ENCODE assay signal across 17 cellular contexts in genomic region chr11:10885703-10886363, GRCh38. TPM values are rescaled to one million over a fixed set of nuclear protein-coding genes. Genes with fewer than 3 reads are reported as not detected.
DNase-seq lines count a peak whose midpoint lies in the region; ATAC-seq and TF ChIP-seq lines count a peak whose summit lies in the region.
"Had no signal": no experiment of that assay in that cellular context is flagged by ENCODE, and none has a peak within 500 bp of the region (broad histone marks: within the 10 kb centered on the region; RNA-seq: fewer than 3 reads in every experiment).

No MANE protein-coding gene starts in this region.

- H3K36me3 Mint-ChIP-seq in activated CD4-positive, alpha-beta T cell treated with anti-CD3 and anti-CD28 coated beads for 36 hours (ENCODE audit: low read depth), result peaks cover 3% of the 10 kb centered on the region
- H3K36me3 Mint-ChIP-seq in progenitor cell of endocrine pancreas (ENCODE audit: insufficient read depth), result peaks cover 2% of the 10 kb centered on the region

- H3K4me1 ChIP-seq in testis, result no peaks in the 10 kb centered on the region
- H3K4me1 ChIP-seq: HAP-1, suprapubic skin had no signal

- POLR2A ChIA-PET in activated CD4-positive, alpha-beta T cell treated with anti-CD3 and anti-CD28 coated beads for 36 hours (lab: Charles Lee), result no interaction called here

- peak; percentile 36 for ATAC-seq in activated CD4-positive, alpha-beta T cell treated with anti-CD3 and anti-CD28 coated beads for 36 hours
- no peak for ATAC-seq in HG03520 (IDR thresholded peaks at IDR 0.05; ENCODE audit: unreplicated experiment)
- ATAC-seq: activated naive CD4-positive, alpha-beta T cell treated with anti-CD3 and anti-CD28 coated beads, Interleukin-2, amount 50 U/mL, for 72 hours had no signal

- H3K27me3 ChIP-seq in testis, result no peaks in the 10 kb centered on the region
- H3K27me3 ChIP-seq: suprapubic skin had no signal

- DNase-seq in activated CD4-positive, alpha-beta T cell treated with anti-CD3 and anti-CD28 coated beads for 36 hours, result no peak
- no peak for DNase-seq in activated CD4-positive, alpha-beta T cell treated with anti-CD3 and anti-CD28 coated beads, Interleukin-2, amount 50 U/mL, for 1 hour
- peak; percentile 41 for DNase-seq in choroid plexus epithelial cell (ENCODE audit: low read depth)
- DNase-seq in kidney tubule cell (ENCODE audit: low spot score), result peak; percentile 21
- DNase-seq in testis, result peak; percentile 34
- DNase-seq in progenitor cell of endocrine pancreas (ENCODE audit: low spot score, unreplicated experiment), result no peak
- DNase-seq in NCI-H748 (lab: John Stamatoyannopoulos, UW; ENCODE audit: unreplicated experiment), result no peak
- DNase-seq: 8988T; COR-L47; dermis blood vessel endothelial cell; foreskin melanocyte; naive thymus-derived CD8-positive, alpha-beta T cell had no signal

- H3K27ac Mint-ChIP-seq in activated CD4-positive, alpha-beta T cell treated with anti-CD3 and anti-CD28 coated beads for 36 hours, result no peak overlapping the region
- H3K27ac Mint-ChIP-seq in progenitor cell of endocrine pancreas, result no peak overlapping the region
- H3K27ac Mint-ChIP-seq: activated naive CD4-positive, alpha-beta T cell treated with anti-CD3 and anti-CD28 coated beads, Interleukin-2, amount 50 U/mL, for 72 hours; naive thymus-derived CD8-positive, alpha-beta T cell had no signal

- TF ChIP-seq POLR2A in testis (IDR thresholded peaks at IDR 0.05), result no peak

- WGBS in testis, 2 donors, result 32 to 40% methylated on average over 2 of the region's 2 CpGs

- H3K4me3 Mint-ChIP-seq in activated CD4-positive, alpha-beta T cell treated with anti-CD3 and anti-CD28 coated beads for 36 hours, result no peak overlapping the region
- H3K4me3 Mint-ChIP-seq in progenitor cell of endocrine pancreas (ENCODE audit: low read depth), result no peak overlapping the region
- H3K4me3 Mint-ChIP-seq: naive thymus-derived CD8-positive, alpha-beta T cell had no signal

- peaks cover 7% of the 10 kb centered on the region for H3K9me3 Mint-ChIP-seq in activated CD4-positive, alpha-beta T cell treated with anti-CD3 and anti-CD28 coated beads for 36 hours (ENCODE audit: low read depth)
- peaks cover 14% of the 10 kb centered on the region for H3K9me3 Mint-ChIP-seq in progenitor cell of endocrine pancreas (ENCODE audit: low read depth)

- CTCF ChIA-PET in activated CD4-positive, alpha-beta T cell treated with anti-CD3 and anti-CD28 coated beads for 36 hours (lab: Charles Lee), result interaction anchor here (1.6 to 1.9 kb wide), 2 partner anchors 14 to 48 kb away, joined by 4 read pairs; no protein-coding TSS in a partner anchor

- no peaks in the 10 kb centered on the region for H3K9me3 ChIP-seq in testis
- H3K9me3 ChIP-seq: HAP-1, suprapubic skin had no signal

- H3K27me3 Mint-ChIP-seq in activated CD4-positive, alpha-beta T cell treated with anti-CD3 and anti-CD28 coated beads for 36 hours, result no peaks in the 10 kb centered on the region
- H3K27me3 Mint-ChIP-seq in progenitor cell of endocrine pancreas, result no peaks in the 10 kb centered on the region

- TF ChIP-seq CTCF in choroid plexus epithelial cell (conservative IDR thresholded peaks at IDR 0.05; ENCODE audit: low read depth, low read length) (no peak), testis (IDR thresholded peaks at IDR 0.05) (no peak), progenitor cell of endocrine pancreas (IDR thresholded peaks at IDR 0.05; ENCODE audit: unreplicated experiment) (no peak)

- no peaks in the 10 kb centered on the region for H3K36me3 ChIP-seq in testis (ENCODE audit: low read depth, missing control alignments)
- H3K36me3 ChIP-seq: HAP-1, suprapubic skin had no signal

- no peaks in the 10 kb centered on the region for H3K4me1 Mint-ChIP-seq in activated CD4-positive, alpha-beta T cell treated with anti-CD3 and anti-CD28 coated beads for 36 hours
- no peaks in the 10 kb centered on the region for H3K4me1 Mint-ChIP-seq in progenitor cell of endocrine pancreas (ENCODE audit: low read depth)
- H3K4me1 Mint-ChIP-seq: naive thymus-derived CD8-positive, alpha-beta T cell had no signal

- no peak overlapping the region for H3K27ac ChIP-seq in testis
- H3K27ac ChIP-seq: skin epidermis, suprapubic skin had no signal

- H3K4me3 ChIP-seq in choroid plexus epithelial cell (ENCODE audit: low read depth, low read length) (no peak overlapping the region), testis (no peak overlapping the region)
- H3K4me3 ChIP-seq: HAP-1, skin epidermis, suprapubic skin had no signal

- intact Hi-C loops in activated CD4-positive, alpha-beta T cell treated with anti-CD3 and anti-CD28 coated beads for 36 hours (cut with DNase I, micrococcal nuclease), result no loop called here
- intact Hi-C loops in testis (cut with DNase I; ENCODE audit: low total_unique reads), result no loop called here

RNA-seq across cellular contexts. Expression of gene ZBED5, which starts 28.0 kb away (rescaled TPM):
- total RNA-seq in activated CD4-positive, alpha-beta T cell treated with anti-CD3 and anti-CD28 coated beads for 36 hours, result 10 to 100 TPM; 34.1 to 44.3 TPM
- total RNA-seq in testis (10 to 100 TPM; 30.4 to 37.3 TPM), progenitor cell of endocrine pancreas (88.5 and 95.0 TPM in 2 replicates)
- 27.0 TPM for polyA plus RNA-seq in testis (ENCODE audit: insufficient read depth, low read depth, low replicate concordance)

Comparison
In these comparisons a context has a peak if more than half of its experiments do, and no peak if none do; other contexts are left out.
1. DNase-seq: peak in choroid plexus epithelial cell (single experiment), kidney tubule cell (single experiment) and testis (single experiment); none in activated CD4-positive, alpha-beta T cell treated with anti-CD3 and anti-CD28 coated beads for 36 hours (single experiment), activated CD4-positive, alpha-beta T cell treated with anti-CD3 and anti-CD28 coated beads, Interleukin-2, amount 50 U/mL, for 1 hour (single experiment), progenitor cell of endocrine pancreas (single experiment) and NCI-H748 (single experiment).